In genomic region chr2:128468186-128468585, GRCh38 we compare ENCODE assay signal across 15 cellular contexts.
DNase-seq lines count a peak whose midpoint lies in the region; ATAC-seq and TF ChIP-seq lines count a peak whose summit lies in the region.
"Had no signal": no experiment of that assay in that cellular context is flagged by ENCODE, and none has a peak within 500 bp of the region (broad histone marks: within the 10 kb centered on the region; RNA-seq: fewer than 3 reads in every experiment).

No MANE protein-coding gene starts in this region.

- H3K79me2 ChIP-seq in osteoblast (ENCODE audit: insufficient read depth, low read length) = no peaks in the 10 kb centered on the region

- H3K9me3 ChIP-seq in heart right ventricle = peaks cover 0 to 43% (median 17%) of the 10 kb centered on the region in 11 donors
- peaks cover 7 to 17% of the 10 kb centered on the region in 2 donors for H3K9me3 ChIP-seq in right atrium auricular region
- peaks cover 8% of the 10 kb centered on the region for H3K9me3 ChIP-seq in osteoblast (ENCODE audit: low read depth, low read length)
- H3K9me3 ChIP-seq in ovary = peaks cover 0 to 6% of the 10 kb centered on the region in 2 donors

- DNase-seq in heart right ventricle (no peak), left cardiac atrium (no peak), right atrium auricular region (ENCODE audit: low spot score) (peak; percentile 18), osteoblast (ENCODE audit: insufficient read length, low spot score, missing footprints) (peak; percentile 32), ovary (no peak), NCI-H2029 treated with DMSO at 0.1 percent for 48 hours (lab: John Stamatoyannopoulos, UW) (no peak), NCI-H526 (lab: John Stamatoyannopoulos, UW) (no peak)
- DNase-seq: AML-193; CD4-positive, alpha-beta T cell; DMS79 treated with DMSO at 0.1 percent for 48 hours; GF-D8; NCI-H1436; NCI-H2227 treated with DMSO at 0.1 percent for 48 hours; NCI-H69 had no signal

- ATAC-seq in heart right ventricle (no peak), left cardiac atrium (no peak)

- no peaks in the 10 kb centered on the region for H3K36me3 ChIP-seq in heart right ventricle
- no peaks in the 10 kb centered on the region for H3K36me3 ChIP-seq in right atrium auricular region
- no peaks in the 10 kb centered on the region for H3K36me3 ChIP-seq in osteoblast (ENCODE audit: insufficient read depth, low read length)
- no peaks in the 10 kb centered on the region for H3K36me3 ChIP-seq in ovary

- H3K4me3 ChIP-seq in heart right ventricle = no peak overlapping the region
- H3K4me3 ChIP-seq in right atrium auricular region = no peak overlapping the region
- no peak overlapping the region for H3K4me3 ChIP-seq in osteoblast (ENCODE audit: insufficient read depth, low read length)
- no peak overlapping the region for H3K4me3 ChIP-seq in ovary

- no peak for TF ChIP-seq POLR2A in ovary (IDR thresholded peaks at IDR 0.05)

- 89 to 100% methylated on average over 1 of the region's 1 CpG for WGBS in heart right ventricle, 2 donors
- 93 to 100% (median 95%) methylated on average over 1 of the region's 1 CpG for WGBS in ovary, 3 donors

- TF ChIP-seq CTCF in heart right ventricle (IDR thresholded peaks at IDR 0.05) (no peak), right atrium auricular region (IDR thresholded peaks at IDR 0.05) (no peak), osteoblast (IDR thresholded peaks at IDR 0.05; ENCODE audit: extremely low read depth, low read depth, low read length) (no peak), ovary (IDR thresholded peaks at IDR 0.05) (no peak)

- no peak overlapping the region for H3K4me2 ChIP-seq in osteoblast (ENCODE audit: insufficient read depth, low read length)

- H3K27ac ChIP-seq in heart right ventricle (peak overlapping the region in 8 of 10 donors; percentile 39 to 85 (median 76)), right atrium auricular region (no peak overlapping the region), osteoblast (ENCODE audit: low read depth, low read length) (no peak overlapping the region), ovary (no peak overlapping the region)
- H3K27ac ChIP-seq: RWPE1 had no signal

- no peak for TF ChIP-seq EP300 in ovary (IDR thresholded peaks at IDR 0.05)

- no peaks in the 10 kb centered on the region for H4K20me1 ChIP-seq in osteoblast (ENCODE audit: insufficient read depth, low read length)

- intact Hi-C loops in heart right ventricle (cut with DNase I) = loop anchor here in 1 of 10 donors (10.0 kb wide), 1 partner anchor 143 kb away; no protein-coding TSS in a partner anchor
- intact Hi-C loops in left cardiac atrium (cut with DNase I) = no loop called here
- intact Hi-C loops in ovary (cut with DNase I) = no loop called here

- no peak overlapping the region for H2AFZ ChIP-seq in osteoblast (ENCODE audit: low read length)

- H3K4me1 ChIP-seq in heart right ventricle (peaks cover 0 to 31% (median 22%) of the 10 kb centered on the region in 9 donors), right atrium auricular region (peaks cover 0 to 23% of the 10 kb centered on the region in 2 donors), osteoblast (ENCODE audit: insufficient read depth, low read length) (peaks cover under 1% of the 10 kb centered on the region), ovary (ENCODE audit: insufficient read depth) (no peaks in the 10 kb centered on the region)

- H3K27me3 ChIP-seq in heart right ventricle (peaks cover 0 to 6% (median 0%) of the 10 kb centered on the region in 7 donors), right atrium auricular region (no peaks in the 10 kb centered on the region), osteoblast (ENCODE audit: insufficient read depth, low read length) (no peaks in the 10 kb centered on the region), ovary (no peaks in the 10 kb centered on the region)

Comparison
In these comparisons a context has a peak if more than half of its experiments do, and no peak if none do; other contexts are left out.
1. DNase-seq: peak in right atrium auricular region (single experiment) and osteoblast (single experiment); none in heart right ventricle (0 of 2), left cardiac atrium (single experiment), ovary (0 of 5), NCI-H2029 treated with DMSO at 0.1 percent for 48 hours (single experiment) and NCI-H526 (0 of 2).
2. H3K27ac ChIP-seq: peak in heart right ventricle (8 of 10); none in right atrium auricular region (0 of 2), osteoblast (single experiment) and ovary (0 of 2).